ENCODE assay signal across 13 cellular contexts in the genomic region with DNA sequence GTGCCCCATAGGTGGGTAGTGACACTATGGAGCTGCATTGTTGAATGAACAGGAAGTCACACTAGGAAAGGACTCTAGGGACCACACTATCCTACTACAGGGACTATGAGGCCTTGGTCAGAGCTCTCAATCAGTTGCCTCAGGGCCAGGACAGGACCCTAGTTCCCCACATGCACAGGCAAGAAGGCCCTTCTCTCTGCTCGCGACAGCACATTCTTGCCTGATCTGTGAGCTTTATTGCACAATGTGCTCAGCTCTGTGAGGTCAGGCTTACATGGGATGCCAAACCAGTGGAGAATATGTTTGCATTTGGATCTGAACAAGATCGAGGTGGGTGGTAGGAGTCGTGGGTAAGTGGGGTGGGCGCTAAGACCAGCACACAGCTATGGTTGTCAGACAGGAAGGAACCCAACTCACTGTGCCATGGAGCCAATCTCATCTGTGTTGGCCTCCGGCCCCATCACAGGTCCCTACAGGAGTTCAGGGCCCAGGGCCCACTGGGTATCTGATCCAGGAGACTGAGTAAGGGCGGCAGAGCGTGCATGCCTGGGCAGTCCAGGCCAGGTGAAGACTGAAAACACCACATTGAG. TPM values are rescaled to one million over a fixed set of nuclear protein-coding genes. Genes with fewer than 3 reads are reported as not detected.
DNase-seq lines count a peak whose midpoint lies in the region; ATAC-seq, FAIRE-seq and TF ChIP-seq lines count a peak whose summit lies in the region.
"Had no signal": no experiment of that assay in that cellular context is flagged by ENCODE, and none has a peak within 500 bp of the region (broad histone marks: within the 10 kb centered on the region; RNA-seq: fewer than 3 reads in every experiment).

No MANE protein-coding gene starts in this region.

- CTCF ChIA-PET in K562 (lab: Yijun Ruan, JAX; ENCODE audit: low intra/inter-chr PET ratio) = no interaction called here

- WGBS in K562 (ENCODE audit: insufficient coverage, low coverage, missing lambda C conversion rate) = 0% methylated on average over 8 of the region's 8 CpGs
- WGBS in psoas muscle, 3 donors = 87 to 91% (median 89%) methylated on average over 8 of the region's 8 CpGs

- no peak for TF ChIP-seq EP300 in K562 (IDR thresholded peaks at IDR 0.05; ENCODE audit: low read length)

- POLR2A ChIA-PET in K562 (lab: Yijun Ruan, JAX) = no interaction called here

- H3K27me3 ChIP-seq in K562 (ENCODE audit: control insufficient read depth in 2 of 2, insufficient read depth in 2 of 2, low read length in 2 of 2) = peaks cover 16 to 68% of the 10 kb centered on the region in 2 experiments; a peak in 4 of 5 replicates
- no peaks in the 10 kb centered on the region for H3K27me3 ChIP-seq in psoas muscle (ENCODE audit: insufficient read depth in 3 of 3, low read length in 2 of 3)
- H3K27me3 ChIP-seq: BLaER1 had no signal

- H3K4me1 ChIP-seq in K562 (replicated peaks in 1 of 2; ENCODE audit: control insufficient read depth in 2 of 2, insufficient read depth in 2 of 2, low read length in 2 of 2) = no peaks in the 10 kb centered on the region
- H3K4me1 ChIP-seq in psoas muscle = peaks cover 16% of the 10 kb centered on the region
- H3K4me1 ChIP-seq: BLaER1 had no signal

- ATAC-seq in K562 = no peak
- ATAC-seq in psoas muscle = peak in 3 of 4 donors; percentile 38 to 44 (median 40)
- no peak for ATAC-seq in HG02571 (IDR thresholded peaks at IDR 0.05; ENCODE audit: unreplicated experiment)
- no peak for ATAC-seq in GM21786 (IDR thresholded peaks at IDR 0.05; ENCODE audit: unreplicated experiment)
- ATAC-seq: Panc1 had no signal

- H3K9me3 ChIP-seq in K562 (replicated peaks; ENCODE audit: control insufficient read depth, insufficient read depth, low read depth, low read length) = no peaks in the 10 kb centered on the region
- H3K9me3 ChIP-seq in psoas muscle = no peaks in the 10 kb centered on the region
- H3K9me3 ChIP-seq: BLaER1 had no signal

- BruUV-seq in K562 (replicated peaks; lab: Mats Ljungman, UMichigan) = no TSS peak

- no peak for TF ChIP-seq RAD21 in K562 (CRISPR knock-in tag; conservative IDR thresholded peaks at IDR 0.05 in 1 of 2, IDR thresholded peaks at IDR 0.05 in 1 of 2)

- H3K27ac ChIP-seq in K562 (ENCODE audit: extremely low read depth, low read depth, low read length) (no peak overlapping the region), psoas muscle (no peak overlapping the region)
- H3K27ac ChIP-seq: BLaER1 had no signal

- no peaks in the 10 kb centered on the region for H3K79me2 ChIP-seq in K562 (ENCODE audit: control insufficient read depth, insufficient read depth, low read length)

- no peak for TF ChIP-seq POLR2A in K562 (conservative IDR thresholded peaks at IDR 0.05)

- DNase-seq in EH (ENCODE audit: low read depth) (peak; percentile 30), K562 (ENCODE audit: extremely low read depth in 1 of 4, low spot score in 3 of 4) (no peak), fibroblast of the conjunctiva (ENCODE audit: low read depth) (peak; percentile 63), psoas muscle (no peak), NCI-H748 (lab: John Stamatoyannopoulos, UW; ENCODE audit: unreplicated experiment) (no peak), T-helper 1 cell (no peak)
- DNase-seq: Kasumi-1 had no signal

- no peaks in the 10 kb centered on the region for H3K9me1 ChIP-seq in K562 (ENCODE audit: control insufficient read depth, insufficient read depth, low read length)

- in situ Hi-C loops in K562 (cut with MboI) = no loop called here

- H2AFZ ChIP-seq in K562 (ENCODE audit: low read depth, low read length) = no peak overlapping the region

- TF ChIP-seq CTCF in K562 (IDR thresholded peaks at IDR 0.05 in 2 of 3, conservative IDR thresholded peaks at IDR 0.05 in 1 of 3; ENCODE audit: insufficient read depth in 2 of 3, low read depth in 1 of 3, low read length in 3 of 3) (no peak), psoas muscle (IDR thresholded peaks at IDR 0.05) (no peak)

- H3K36me3 ChIP-seq in K562 (ENCODE audit: control insufficient read depth, insufficient read depth, low read length) (no peaks in the 10 kb centered on the region), psoas muscle (ENCODE audit: insufficient read depth in 1 of 2, low read depth in 1 of 2) (no peaks in the 10 kb centered on the region)
- H3K36me3 ChIP-seq: BLaER1 had no signal

- FAIRE-seq in K562 (lab: Jason Lieb, UNC) = no peak
- FAIRE-seq: G401.6, TTC549 had no signal

- H3K4me3 ChIP-seq in K562 (no peak overlapping the region), psoas muscle (no peak overlapping the region)
- H3K4me3 ChIP-seq: BLaER1 had no signal

- H4K20me1 ChIP-seq in K562 (replicated peaks; ENCODE audit: control insufficient read depth, insufficient read depth, low read length) = no peaks in the 10 kb centered on the region
- H4K20me1 ChIP-seq: BLaER1 had no signal

- H3K9ac ChIP-seq in K562 (ENCODE audit: insufficient read depth in 1 of 2, low read depth in 2 of 2, low read length in 2 of 2) = no peak overlapping the region
- H3K9ac ChIP-seq: BLaER1 had no signal

- intact Hi-C loops in K562 (cut with micrococcal nuclease) = no loop called here
- intact Hi-C loops in psoas muscle (cut with DNase I) = loop anchor here in 1 of 2 donors (5.0 kb wide), 1 partner anchor 46 kb away; no protein-coding TSS in a partner anchor

- no peak overlapping the region for H3K4me2 ChIP-seq in K562 (ENCODE audit: insufficient read depth, low read length)
- H3K4me2 ChIP-seq: BLaER1 had no signal

TF ChIP-seq in K562, 482 proteins besides CTCF, POLR2A, EP300 and RAD21:
- no peak for TF ChIP-seq CEBPG (CRISPR knock-in tag; IDR thresholded peaks at IDR 0.05)
- 0 out of 4 replicates have a peak, but pooled peaks of 1 of the 2 experiments have one; percentile 17 for TF ChIP-seq CEBPG (tag; conservative IDR thresholded peaks at IDR 0.05 in 1 of 2, IDR thresholded peaks at IDR 0.05 in 1 of 2)
- no peak for TF ChIP-seq NFRKB (IDR thresholded peaks at IDR 0.05; ENCODE audit: low read depth)
- 0 out of 2 replicates have a peak, but pooled peaks have one; percentile 35 for TF ChIP-seq CEBPB (tag; IDR thresholded peaks at IDR 0.05)
- TF ChIP-seq ZNF398 (CRISPR knock-in tag; IDR thresholded peaks at IDR 0.05) = no peak

RNA-seq across cellular contexts. Expression of gene PCARE, which starts 8.0 kb away (rescaled TPM):
- not detected in 2 replicates for total RNA-seq in K562 (2011; cell fraction: chromatin; rRNA removed; ENCODE audit: low replicate concordance)
- not detected in 2 replicates for total RNA-seq in K562 (2011; cell fraction: nucleolus; rRNA removed)
- total RNA-seq in K562 (2011; cell fraction: nucleoplasm; rRNA removed) = not detected in 2 replicates
- not detected in 2 replicates for total RNA-seq in K562 (2014; rRNA removed)
- total RNA-seq in K562 (2014; rRNA removed; fragmentation: Illumina TruSeq; extraction: Trizol) = not detected in 2 replicates
- not detected in 2 replicates for total RNA-seq in K562 (2015; rRNA removed; fragmentation: Illumina TruSeq; extraction: Trizol)
- not detected in 2 replicates for total RNA-seq in K562 (2021)
- polyA plus RNA-seq in K562 (2011; rRNA removed) = not detected in 2 replicates
- not detected in 2 replicates for polyA plus RNA-seq in K562 (2011; cell fraction: cytosol; rRNA removed)
- not detected in 2 replicates for polyA plus RNA-seq in K562 (2011; cell fraction: nucleus; rRNA removed)
- not detected in 2 replicates for polyA plus RNA-seq in K562 (2012)
- not detected in 2 replicates for polyA plus RNA-seq in K562 (2014; fragmentation: Illumina TruSeq; extraction: Trizol)
- polyA plus RNA-seq in K562 (2014; fragmentation: Nextera tagmentation; extraction: Ambion mirVana) = not detected
- not detected in 2 replicates for polyA plus RNA-seq in K562 (2014; rRNA removed)
- not detected in 2 replicates for polyA minus RNA-seq in K562 (2011; rRNA and poly(A)+ RNA removed)
- polyA minus RNA-seq in K562 (2011; cell fraction: cytosol; rRNA and poly(A)+ RNA removed) = not detected in 2 replicates
- not detected in 2 replicates for polyA minus RNA-seq in K562 (2011; cell fraction: nucleus; rRNA and poly(A)+ RNA removed)
- 1 to 10 TPM in 1 of 4 donors, under 1 TPM in 3; 0.02 to 1.0 (median 0.53) TPM for total RNA-seq in psoas muscle
- polyA plus RNA-seq in psoas muscle = under 1 TPM; 0.03 to 0.48 (median 0.09) TPM

RNA-seq across cellular contexts. Expression of gene CLIP4, which starts 48.8 kb away (rescaled TPM):
- 0.18 TPM in 1 of 2 replicates, not detected in the other for total RNA-seq in K562 (2011; cell fraction: chromatin; rRNA removed; ENCODE audit: low replicate concordance)
- total RNA-seq in K562 (2011; cell fraction: nucleolus; rRNA removed) = 0.13 TPM in 1 of 2 replicates, not detected in the other
- total RNA-seq in K562 (2011; cell fraction: nucleoplasm; rRNA removed) = 0.95 TPM in 1 of 2 replicates, not detected in the other
- total RNA-seq in K562 (2014; rRNA removed) (not detected in 2 replicates), K562 (2014; rRNA removed; fragmentation: Illumina TruSeq; extraction: Trizol) (not detected in 2 replicates), K562 (2015; rRNA removed; fragmentation: Illumina TruSeq; extraction: Trizol) (not detected in 2 replicates), K562 (2021) (0.18 and 0.38 TPM in 2 replicates), psoas muscle (100 to 1,000 TPM in 1 of 4 donors, 10 to 100 TPM in 3; 56.9 to 111 (median 78.1) TPM)
- polyA plus RNA-seq in K562 (2011; rRNA removed) (0.03 and 0.06 TPM in 2 replicates), K562 (2014; fragmentation: Illumina TruSeq; extraction: Trizol) (0.03 TPM in 1 of 2 replicates, not detected in the other), K562 (2014; fragmentation: Nextera tagmentation; extraction: Ambion mirVana) (not detected), K562 (2014; rRNA removed) (0.13 and 0.20 TPM in 2 replicates), psoas muscle (10 to 100 TPM; 26.7 to 89.2 (median 46.6) TPM)
- 0.03 TPM in 1 of 2 replicates, not detected in the other for polyA plus RNA-seq in K562 (2011; cell fraction: cytosol; rRNA removed)
- polyA plus RNA-seq in K562 (2011; cell fraction: nucleus; rRNA removed) = 0.10 TPM in 1 of 2 replicates, not detected in the other
- 0.04 TPM in 1 of 2 replicates, not detected in the other for polyA plus RNA-seq in K562 (2012)
- polyA minus RNA-seq in K562 (2011; rRNA and poly(A)+ RNA removed) = not detected in 2 replicates
- not detected in 2 replicates for polyA minus RNA-seq in K562 (2011; cell fraction: cytosol; rRNA and poly(A)+ RNA removed)
- polyA minus RNA-seq in K562 (2011; cell fraction: nucleus; rRNA and poly(A)+ RNA removed) = 0.11 TPM in 1 of 2 replicates, not detected in the other

Comparison
In these comparisons a context has a peak if more than half of its experiments do, and no peak if none do; other contexts are left out.
1. DNase-seq: peak in EH (single experiment) and fibroblast of the conjunctiva (single experiment); none in K562 (0 of 4), psoas muscle (0 of 2), NCI-H748 (single experiment) and T-helper 1 cell (0 of 5).
2. ATAC-seq: peak in psoas muscle (3 of 4); none in K562 (single experiment), HG02571 (single experiment) and GM21786 (single experiment).
3. RNA of gene CLIP4, which starts 48.8 kb away (total RNA-seq): 56.9 to 111 TPM in psoas muscle; 0.13 to 0.95 TPM in K562; every median in the first group is over 10 times any median in the second.